In the genomic region with DNA sequence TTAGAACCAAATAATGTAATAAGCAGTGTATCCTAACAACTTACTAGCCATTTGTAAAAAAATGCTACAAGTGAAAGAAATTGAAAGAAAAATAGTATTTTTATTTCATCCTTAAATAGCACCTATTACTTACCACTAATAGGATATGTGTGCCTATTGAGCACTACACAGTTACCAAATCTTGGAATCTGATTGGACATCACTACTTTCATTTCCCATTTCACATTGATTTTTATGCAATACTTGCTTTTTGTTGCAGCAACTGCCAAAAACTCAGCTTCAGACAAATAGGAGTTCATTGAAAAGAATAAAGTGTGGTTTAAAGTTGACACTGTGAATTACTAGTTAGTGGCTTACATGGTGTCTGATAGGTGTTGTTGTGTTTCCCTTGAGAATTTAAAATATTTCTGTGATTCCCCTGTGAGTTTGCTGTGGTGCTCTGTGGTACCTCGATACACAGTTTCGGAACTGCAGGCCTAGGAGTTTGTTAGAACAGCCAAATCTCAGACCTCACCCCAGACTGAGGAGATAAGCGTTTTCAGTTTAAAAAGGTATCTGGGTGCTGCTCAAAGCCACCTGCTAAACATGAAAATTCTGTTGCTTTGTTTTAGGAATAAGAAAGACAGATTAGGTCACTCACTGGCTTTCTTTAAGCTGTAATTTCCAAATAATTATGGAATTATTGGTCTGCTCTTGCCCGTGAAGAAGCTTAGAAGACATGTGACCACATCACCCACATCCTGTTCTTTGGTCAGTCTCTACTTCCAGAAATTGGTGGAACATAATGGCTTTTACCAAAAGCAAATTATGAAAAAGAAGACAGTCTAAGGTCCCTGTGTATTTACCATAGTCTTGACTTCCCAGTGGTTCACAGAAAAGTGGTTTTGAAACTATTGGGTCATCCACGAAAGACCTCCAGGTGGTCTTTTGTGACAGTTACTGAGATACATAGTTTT, we compare ENCODE assay signal across 13 cellular contexts.
A peak's percentile ranks its signal among the peaks of the same experiment; 100 is the strongest.
DNase-seq lines count a peak whose midpoint lies in the region; ATAC-seq, FAIRE-seq and TF ChIP-seq lines count a peak whose summit lies in the region.
"Had no signal": no experiment of that assay in that cellular context is flagged by ENCODE, and none has a peak within 500 bp of the region (broad histone marks: within the 10 kb centered on the region; RNA-seq: fewer than 3 reads in every experiment).

No MANE protein-coding gene starts in this region.

- peak; percentile 87 for ATAC-seq in GM18861 (IDR thresholded peaks at IDR 0.05; ENCODE audit: unreplicated experiment)
- peak; percentile 90 for ATAC-seq in GM21529 (IDR thresholded peaks at IDR 0.05; ENCODE audit: unreplicated experiment)
- ATAC-seq in HG03159 (IDR thresholded peaks at IDR 0.05; ENCODE audit: unreplicated experiment): peak; percentile 77
- ATAC-seq in SK-N-SH treated with all-trans-retinoic acid at 6 μM for 48 hours: no peak
- no peak for ATAC-seq in Right ventricle myocardium inferior
- ATAC-seq: heart right ventricle, mucosa of descending colon had no signal

- H2AFZ ChIP-seq in astrocyte (ENCODE audit: low read depth, low read length): no peak overlapping the region

- FAIRE-seq in astrocyte (lab: Jason Lieb, UNC): no peak
- FAIRE-seq: D721Med had no signal

- no peaks in the 10 kb centered on the region for H3K4me1 Mint-ChIP-seq in astrocyte (ENCODE audit: low read depth, unreplicated experiment)
- H3K4me1 Mint-ChIP-seq in MCF 10A (ENCODE audit: insufficient read depth, unreplicated experiment): no peaks in the 10 kb centered on the region

- no peak overlapping the region for H3K27ac ChIP-seq in astrocyte (ENCODE audit: low read depth, low read length)
- H3K27ac ChIP-seq: heart right ventricle, skin epidermis had no signal

- no peaks in the 10 kb centered on the region for H3K27me3 ChIP-seq in astrocyte (ENCODE audit: insufficient read depth, low read length)

- CTCF ChIA-PET in MCF 10A (lab: Yijun Ruan, JAX): no interaction called here

- H3K9me3 Mint-ChIP-seq in astrocyte (ENCODE audit: unreplicated experiment): no peaks in the 10 kb centered on the region
- no peaks in the 10 kb centered on the region for H3K9me3 Mint-ChIP-seq in MCF 10A (ENCODE audit: unreplicated experiment)

- no peak for TF ChIP-seq CTCF in astrocyte (IDR thresholded peaks at IDR 0.05; ENCODE audit: insufficient read depth, low read depth, low read length)
- TF ChIP-seq CTCF in MCF 10A (IDR thresholded peaks at IDR 0.05; ENCODE audit: unreplicated experiment): no peak

- H3K4me3 Mint-ChIP-seq in astrocyte (ENCODE audit: unreplicated experiment) (no peak overlapping the region), MCF 10A (ENCODE audit: unreplicated experiment) (no peak overlapping the region)

- BruUV-seq in MCF 10A (replicated peaks; lab: Mats Ljungman, UMichigan): no TSS peak

- intact Hi-C loops in MCF 10A (cut with micrococcal nuclease): no loop called here
- intact Hi-C loops in Right ventricle myocardium inferior (cut with DNase I): no loop called here

- H3K9ac ChIP-seq in astrocyte (ENCODE audit: low read length): no peak overlapping the region

- H3K27me3 Mint-ChIP-seq in astrocyte (ENCODE audit: low read depth, unreplicated experiment): no peaks in the 10 kb centered on the region
- H3K27me3 Mint-ChIP-seq in MCF 10A (ENCODE audit: insufficient read depth, unreplicated experiment): peaks cover 33% of the 10 kb centered on the region

- H3K4me2 ChIP-seq in astrocyte (ENCODE audit: low read length): no peak overlapping the region

- no peaks in the 10 kb centered on the region for H3K9me3 ChIP-seq in astrocyte (ENCODE audit: insufficient read depth, low read depth, low read length)
- H3K9me3 ChIP-seq: mucosa of descending colon had no signal

- H3K36me3 ChIP-seq in astrocyte (ENCODE audit: insufficient read depth, low read length): peaks cover 2% of the 10 kb centered on the region
- H3K36me3 ChIP-seq: heart right ventricle had no signal

- H3K36me3 Mint-ChIP-seq in astrocyte (ENCODE audit: low read depth, unreplicated experiment) (no peaks in the 10 kb centered on the region), MCF 10A (ENCODE audit: insufficient read depth, unreplicated experiment) (no peaks in the 10 kb centered on the region)

- no peaks in the 10 kb centered on the region for H3K79me2 ChIP-seq in astrocyte (ENCODE audit: insufficient read depth, low read length)

- H3K4me1 ChIP-seq in astrocyte (ENCODE audit: insufficient read depth, low read length): no peaks in the 10 kb centered on the region
- H3K4me1 ChIP-seq: heart right ventricle had no signal

- peak; percentile 23 for DNase-seq in astrocyte (ENCODE audit: low read depth)
- no peak for DNase-seq in MCF 10A (ENCODE audit: unreplicated experiment)
- no peak for DNase-seq in middle frontal gyrus (ENCODE audit: extremely low spot score, low spot score)
- no peak for DNase-seq in Right ventricle myocardium inferior (ENCODE audit: missing footprints)
- DNase-seq: activated naive CD4-positive, alpha-beta T cell treated with Interleukin-2 at 50 U/mL for 16 hours; heart right ventricle; mucosa of descending colon had no signal

- H3K27ac Mint-ChIP-seq in astrocyte (ENCODE audit: unreplicated experiment) (no peak overlapping the region), MCF 10A (ENCODE audit: low read depth, unreplicated experiment) (no peak overlapping the region)

- POLR2A ChIA-PET in MCF 10A (lab: Yijun Ruan, JAX): no interaction called here

- no peaks in the 10 kb centered on the region for H4K20me1 ChIP-seq in astrocyte (ENCODE audit: insufficient read depth, low read length)

- H3K4me3 ChIP-seq in astrocyte (ENCODE audit: insufficient read depth, low read depth, low read length): no peak overlapping the region
- H3K4me3 ChIP-seq: heart right ventricle, mucosa of descending colon, skin epidermis had no signal

TF ChIP-seq in SK-N-SH treated with all-trans-retinoic acid at 6 μM for 48 hours, 23 proteins besides CTCF, POLR2A, EP300 and RAD21 (continues in another document):
- no peak for TF ChIP-seq ZNF70 (CRISPR knock-in tag; IDR thresholded peaks at IDR 0.05)
- no peak for TF ChIP-seq ESRRG (CRISPR knock-in tag; IDR thresholded peaks at IDR 0.05)
- TF ChIP-seq, protein P1, sequence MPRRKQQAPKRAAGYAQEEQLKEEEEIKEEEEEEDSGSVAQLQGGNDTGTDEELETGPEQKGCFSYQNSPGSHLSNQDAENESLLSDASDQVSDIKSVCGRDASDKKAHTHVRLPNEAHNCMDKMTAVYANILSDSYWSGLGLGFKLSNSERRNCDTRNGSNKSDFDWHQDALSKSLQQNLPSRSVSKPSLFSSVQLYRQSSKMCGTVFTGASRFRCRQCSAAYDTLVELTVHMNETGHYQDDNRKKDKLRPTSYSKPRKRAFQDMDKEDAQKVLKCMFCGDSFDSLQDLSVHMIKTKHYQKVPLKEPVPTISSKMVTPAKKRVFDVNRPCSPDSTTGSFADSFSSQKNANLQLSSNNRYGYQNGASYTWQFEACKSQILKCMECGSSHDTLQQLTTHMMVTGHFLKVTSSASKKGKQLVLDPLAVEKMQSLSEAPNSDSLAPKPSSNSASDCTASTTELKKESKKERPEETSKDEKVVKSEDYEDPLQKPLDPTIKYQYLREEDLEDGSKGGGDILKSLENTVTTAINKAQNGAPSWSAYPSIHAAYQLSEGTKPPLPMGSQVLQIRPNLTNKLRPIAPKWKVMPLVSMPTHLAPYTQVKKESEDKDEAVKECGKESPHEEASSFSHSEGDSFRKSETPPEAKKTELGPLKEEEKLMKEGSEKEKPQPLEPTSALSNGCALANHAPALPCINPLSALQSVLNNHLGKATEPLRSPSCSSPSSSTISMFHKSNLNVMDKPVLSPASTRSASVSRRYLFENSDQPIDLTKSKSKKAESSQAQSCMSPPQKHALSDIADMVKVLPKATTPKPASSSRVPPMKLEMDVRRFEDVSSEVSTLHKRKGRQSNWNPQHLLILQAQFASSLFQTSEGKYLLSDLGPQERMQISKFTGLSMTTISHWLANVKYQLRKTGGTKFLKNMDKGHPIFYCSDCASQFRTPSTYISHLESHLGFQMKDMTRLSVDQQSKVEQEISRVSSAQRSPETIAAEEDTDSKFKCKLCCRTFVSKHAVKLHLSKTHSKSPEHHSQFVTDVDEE (CRISPR knock-in tag; IDR thresholded peaks at IDR 0.05): no peak
- no peak for TF ChIP-seq BACH2 (CRISPR knock-in tag; IDR thresholded peaks at IDR 0.05; ENCODE audit: borderline replicate concordance)
- TF ChIP-seq TOX (CRISPR knock-in tag; IDR thresholded peaks at IDR 0.05; ENCODE audit: borderline replicate concordance): no peak
- no peak for TF ChIP-seq ISL1 (CRISPR knock-in tag; IDR thresholded peaks at IDR 0.05)
- TF ChIP-seq ARNTL (CRISPR knock-in tag; IDR thresholded peaks at IDR 0.05; ENCODE audit: borderline replicate concordance, low read depth): no peak
- TF ChIP-seq CSDC2 (CRISPR knock-in tag; IDR thresholded peaks at IDR 0.05): no peak
- TF ChIP-seq ZNF565 (CRISPR knock-in tag; conservative IDR thresholded peaks at IDR 0.05; ENCODE audit: low read depth): no peak
- TF ChIP-seq SNAI2 (CRISPR knock-in tag; IDR thresholded peaks at IDR 0.05): no peak
- no peak for TF ChIP-seq ZFP30 (CRISPR knock-in tag; IDR thresholded peaks at IDR 0.05)
- TF ChIP-seq ZNF8 (CRISPR knock-in tag; IDR thresholded peaks at IDR 0.05): no peak
- TF ChIP-seq, protein P2, sequence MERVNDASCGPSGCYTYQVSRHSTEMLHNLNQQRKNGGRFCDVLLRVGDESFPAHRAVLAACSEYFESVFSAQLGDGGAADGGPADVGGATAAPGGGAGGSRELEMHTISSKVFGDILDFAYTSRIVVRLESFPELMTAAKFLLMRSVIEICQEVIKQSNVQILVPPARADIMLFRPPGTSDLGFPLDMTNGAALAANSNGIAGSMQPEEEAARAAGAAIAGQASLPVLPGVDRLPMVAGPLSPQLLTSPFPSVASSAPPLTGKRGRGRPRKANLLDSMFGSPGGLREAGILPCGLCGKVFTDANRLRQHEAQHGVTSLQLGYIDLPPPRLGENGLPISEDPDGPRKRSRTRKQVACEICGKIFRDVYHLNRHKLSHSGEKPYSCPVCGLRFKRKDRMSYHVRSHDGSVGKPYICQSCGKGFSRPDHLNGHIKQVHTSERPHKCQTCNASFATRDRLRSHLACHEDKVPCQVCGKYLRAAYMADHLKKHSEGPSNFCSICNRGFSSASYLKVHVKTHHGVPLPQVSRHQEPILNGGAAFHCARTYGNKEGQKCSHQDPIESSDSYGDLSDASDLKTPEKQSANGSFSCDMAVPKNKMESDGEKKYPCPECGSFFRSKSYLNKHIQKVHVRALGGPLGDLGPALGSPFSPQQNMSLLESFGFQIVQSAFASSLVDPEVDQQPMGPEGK (CRISPR knock-in tag; IDR thresholded peaks at IDR 0.05; ENCODE audit: borderline replicate concordance): no peak
- no peak for TF ChIP-seq GLIS3 (CRISPR knock-in tag; IDR thresholded peaks at IDR 0.05)
- TF ChIP-seq ZC3H10 (CRISPR knock-in tag; IDR thresholded peaks at IDR 0.05): no peak
- no peak for TF ChIP-seq RARB (CRISPR knock-in tag; IDR thresholded peaks at IDR 0.05)

Comparison
In these comparisons a context has a peak if more than half of its experiments do, and no peak if none do; other contexts are left out.
1. ATAC-seq: peak in GM18861 (single experiment), GM21529 (single experiment) and HG03159 (single experiment); none in SK-N-SH treated with all-trans-retinoic acid at 6 μM for 48 hours (single experiment) and Right ventricle myocardium inferior (single experiment).